In the genomic region with DNA sequence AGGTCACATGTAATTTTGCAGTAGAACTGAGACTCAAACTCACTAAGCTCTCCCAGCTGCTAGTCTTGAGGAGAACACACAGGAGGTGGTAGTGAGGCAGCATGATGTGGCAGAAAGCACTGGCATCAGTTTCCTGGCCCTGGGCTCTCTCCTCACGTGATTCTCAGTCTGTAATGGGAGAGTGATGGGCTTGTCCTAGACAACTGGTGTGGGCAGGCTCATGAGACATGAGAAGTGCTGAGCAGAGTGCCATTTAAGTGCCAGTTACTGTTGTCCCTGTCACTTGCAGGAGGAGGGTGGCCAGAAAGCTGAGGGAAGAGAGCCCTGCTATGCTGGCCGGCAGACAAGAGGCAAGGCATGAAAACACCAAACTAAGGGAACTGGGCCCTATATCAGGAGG, we compare ENCODE assay signal across 23 cellular contexts. TPM values are rescaled to one million over a fixed set of nuclear protein-coding genes. Genes with fewer than 3 reads are reported as not detected.
DNase-seq lines count a peak whose midpoint lies in the region; ATAC-seq and TF ChIP-seq lines count a peak whose summit lies in the region.
"Had no signal": no experiment of that assay in that cellular context is flagged by ENCODE, and none has a peak within 500 bp of the region (broad histone marks: within the 10 kb centered on the region; RNA-seq: fewer than 3 reads in every experiment).

No MANE protein-coding gene starts in this region.

- CTCF ChIA-PET in AG04450 (lab: Charles Lee) = interaction anchor here (0.6 kb wide), 1 partner anchor 35 kb away, joined by 3 read pairs; no protein-coding TSS in a partner anchor

- H3K9me2 ChIP-seq in hepatocyte (replicated peaks; ENCODE audit: insufficient read depth) = no peaks in the 10 kb centered on the region

- POLR2A ChIA-PET in AG04450 (lab: Yijun Ruan, JAX) = no interaction called here

- WGBS in heart right ventricle, 2 donors = 67 to 80% methylated on average over 2 of the region's 2 CpGs
- WGBS in trophoblast cell (ENCODE audit: extremely low coverage, insufficient coverage, insufficient read length) = no CpG with 5 or more reads among the region's 2 CpGs
- 91% methylated on average over 2 of the region's 2 CpGs for WGBS in hepatocyte (ENCODE audit: low lambda C conversion rate, missing lambda C conversion rate)

- H3K36me3 ChIP-seq in heart right ventricle = no peaks in the 10 kb centered on the region
- H3K36me3 ChIP-seq in trophoblast cell (ENCODE audit: control insufficient read depth in 1 of 2, insufficient read depth in 2 of 2, low read length in 2 of 2) = no peaks in the 10 kb centered on the region
- no peaks in the 10 kb centered on the region for H3K36me3 ChIP-seq in hepatocyte (replicated peaks; ENCODE audit: insufficient read depth, low read depth)
- H3K36me3 ChIP-seq: brain microvascular endothelial cell had no signal

- H3K79me1 ChIP-seq in trophoblast cell (ENCODE audit: low read length) = no peaks in the 10 kb centered on the region

- no peak overlapping the region for H3K4me3 ChIP-seq in AG04450 (ENCODE audit: low read depth, low read length)
- no peak overlapping the region for H3K4me3 ChIP-seq in heart right ventricle
- H3K4me3 ChIP-seq in trophoblast cell (ENCODE audit: low read depth, low read length) = no peak overlapping the region
- H3K4me3 ChIP-seq in coronary artery = no peak overlapping the region
- H3K4me3 ChIP-seq in hepatocyte = no peak overlapping the region
- H3K4me3 ChIP-seq: skin epidermis had no signal

- H2BK5ac ChIP-seq in trophoblast cell (ENCODE audit: low read depth, low read length, poor library complexity) = no peak overlapping the region

- H3K79me2 ChIP-seq in trophoblast cell (ENCODE audit: control insufficient read depth, insufficient read depth, low read length, poor library complexity) (no peaks in the 10 kb centered on the region), hepatocyte (no peaks in the 10 kb centered on the region)

- intact Hi-C loops in heart right ventricle (cut with DNase I) = loop anchor here in 1 of 10 donors (10.0 kb wide), 1 partner anchor 1279 kb away; no protein-coding TSS in a partner anchor

- H3K4me2 ChIP-seq in trophoblast cell (ENCODE audit: low read length) (no peak overlapping the region), hepatocyte (no peak overlapping the region)

- H2AFZ ChIP-seq in trophoblast cell (ENCODE audit: insufficient read depth, low read length, poor library complexity) = no peak overlapping the region
- no peak overlapping the region for H2AFZ ChIP-seq in hepatocyte

- no peak overlapping the region for H2AK5ac ChIP-seq in trophoblast cell (ENCODE audit: low read length)

- no peak overlapping the region for H3K14ac ChIP-seq in trophoblast cell (ENCODE audit: low read length)

- H3K18ac ChIP-seq in trophoblast cell (ENCODE audit: low read length) = no peak overlapping the region

- H3K9ac ChIP-seq in trophoblast cell (ENCODE audit: low read length) = no peak overlapping the region

- no peak overlapping the region for H2BK12ac ChIP-seq in trophoblast cell (ENCODE audit: low read length)

- H3K27ac ChIP-seq in AG04450 (ENCODE audit: low read depth, low read length) = peak overlapping the region; percentile 25
- H3K27ac ChIP-seq in heart right ventricle = peak overlapping the region in 1 of 10 donors; percentile 33
- no peak overlapping the region for H3K27ac ChIP-seq in trophoblast cell (ENCODE audit: low read depth, low read length)
- no peak overlapping the region for H3K27ac ChIP-seq in coronary artery
- no peak overlapping the region for H3K27ac ChIP-seq in hepatocyte
- H3K27ac ChIP-seq: brain microvascular endothelial cell, RWPE1 had no signal

- H3K4ac ChIP-seq in trophoblast cell (ENCODE audit: low read depth, low read length) = no peak overlapping the region

- H3K27me3 ChIP-seq in AG04450 (ENCODE audit: control insufficient read depth, insufficient read depth, low read length) = no peaks in the 10 kb centered on the region
- H3K27me3 ChIP-seq in heart right ventricle = no peaks in the 10 kb centered on the region
- H3K27me3 ChIP-seq in trophoblast cell (ENCODE audit: insufficient read depth, low read length) = no peaks in the 10 kb centered on the region
- no peaks in the 10 kb centered on the region for H3K27me3 ChIP-seq in hepatocyte
- H3K27me3 ChIP-seq: brain microvascular endothelial cell had no signal

- no peak overlapping the region for H4K8ac ChIP-seq in trophoblast cell (ENCODE audit: low read depth, low read length)

- no peak overlapping the region for H2BK120ac ChIP-seq in trophoblast cell (ENCODE audit: insufficient read depth, low read length, poor library complexity)

- ATAC-seq in heart right ventricle (peak in 6 of 8 donors; percentile 33 to 89 (median 54)), GM18870 (IDR thresholded peaks at IDR 0.05; ENCODE audit: unreplicated experiment) (no peak)
- ATAC-seq: activated CD4-positive, alpha-beta T cell treated with anti-CD3 and anti-CD28 coated beads for 36 hours; activated T-helper 17 cell treated with anti-CD3 and anti-CD28 coated beads, Interleukin-2, amount 50 U/mL, for 72 hours; HCT116 had no signal

- peak overlapping the region; percentile 37 for H3K23ac ChIP-seq in trophoblast cell (ENCODE audit: low read length)

- H3K4me1 ChIP-seq in heart right ventricle = peaks cover 0 to 31% (median 16%) of the 10 kb centered on the region in 9 donors
- no peaks in the 10 kb centered on the region for H3K4me1 ChIP-seq in trophoblast cell (ENCODE audit: control insufficient read depth in 1 of 2, insufficient read depth in 2 of 2, low read length in 2 of 2)
- no peaks in the 10 kb centered on the region for H3K4me1 ChIP-seq in hepatocyte (ENCODE audit: insufficient read depth)

- H4K12ac ChIP-seq in trophoblast cell (ENCODE audit: low read depth, low read length) = no peak overlapping the region

- no peak overlapping the region for H4K91ac ChIP-seq in trophoblast cell (ENCODE audit: low read depth, low read length)

- TF ChIP-seq CTCF in AG04450 (IDR thresholded peaks at IDR 0.05; ENCODE audit: low read depth, low read length) (no peak), heart right ventricle (IDR thresholded peaks at IDR 0.05) (no peak), coronary artery (IDR thresholded peaks at IDR 0.05) (no peak), hepatocyte (IDR thresholded peaks at IDR 0.05; ENCODE audit: poor library complexity) (no peak)

- DNase-seq in AG04450 (ENCODE audit: low read depth, low spot score) (no peak), RKO (ENCODE audit: low spot score) (peak; percentile 2), heart right ventricle (peak in 1 of 2 donors; percentile 8), trophoblast cell (no peak), coronary artery (ENCODE audit: low spot score) (no peak), hepatocyte (ENCODE audit: low spot score) (no peak)
- no peak for DNase-seq in activated naive CD4-positive, alpha-beta T cell treated with Interleukin-2 at 50 U/mL for 16 hours
- DNase-seq: activated CD4-positive, alpha-beta T cell treated with anti-CD3 and anti-CD28 coated beads for 36 hours; brain microvascular endothelial cell; CD4-positive, alpha-beta T cell; dermis blood vessel endothelial cell; DMS53; KG1; NCI-H1105; NCI-H2081 treated with DMSO at 0.1 percent for 48 hours; NCI-H510A treated with DMSO at 0.1 percent for 48 hours; stimulated activated CD4-positive, alpha-beta T cell treated with anti-CD3 and anti-CD28 coated beads, Interleukin-4, amount 100 ng/mL, for 1 hour had no signal

- H3K9me3 ChIP-seq in AG04450 (ENCODE audit: control insufficient read depth, insufficient read depth, low read length) (no peaks in the 10 kb centered on the region), heart right ventricle (no peaks in the 10 kb centered on the region), trophoblast cell (ENCODE audit: insufficient read depth, low read depth, low read length) (peaks cover 1% of the 10 kb centered on the region), hepatocyte (ENCODE audit: low read depth) (no peaks in the 10 kb centered on the region)

- no peaks in the 10 kb centered on the region for H4K20me1 ChIP-seq in hepatocyte (ENCODE audit: insufficient read depth, poor library complexity, severe bottlenecking)

RNA-seq across cellular contexts. Expression of a gene that starts 48.5 kb away (rescaled TPM):
- polyA plus RNA-seq in AG04450 (2011; rRNA removed) = 0.22 and 0.26 TPM in 2 replicates
- 0.18 and 0.56 TPM in 2 replicates for polyA minus RNA-seq in AG04450 (2011; rRNA and poly(A)+ RNA removed)
- total RNA-seq in heart right ventricle = under 1 TPM in 4 of 10 donors, not detected in 6; 0.07 to 0.25 (median 0.21) TPM
- polyA plus RNA-seq in heart right ventricle = under 1 TPM; 0.12 to 0.44 TPM
- 0.01 TPM in 1 of 2 replicates, not detected in the other for polyA plus RNA-seq in trophoblast cell (2013)
- 0.12 and 0.53 TPM in 2 replicates for total RNA-seq in hepatocyte
- polyA plus RNA-seq in hepatocyte = not detected in 2 replicates
- total RNA-seq: activated CD4-positive, alpha-beta T cell treated with anti-CD3 and anti-CD28 coated beads for 36 hours; activated T-helper 17 cell treated with anti-CD3 and anti-CD28 coated beads, Interleukin-2, amount 50 U/mL, for 72 hours; CD4-positive, alpha-beta T cell; dermis blood vessel endothelial cell had no signal
- polyA plus RNA-seq: liver had no signal
